Comparison of ENCODE assay signal across 9 cellular contexts in genomic region chr17:61235821-61236197, GRCh38.
DNase-seq lines count a peak whose midpoint lies in the region; ATAC-seq and TF ChIP-seq lines count a peak whose summit lies in the region.
"Had no signal": no experiment of that assay in that cellular context is flagged by ENCODE, and none has a peak within 500 bp of the region (broad histone marks: within the 10 kb centered on the region; RNA-seq: fewer than 3 reads in every experiment).

No MANE protein-coding gene starts in this region.

- H3K9me3 ChIP-seq in mammary epithelial cell (replicated peaks; ENCODE audit: insufficient read depth, low read length), result no peaks in the 10 kb centered on the region

- no peaks in the 10 kb centered on the region for H3K27me3 ChIP-seq in mammary epithelial cell (ENCODE audit: insufficient read depth, low read length)

- H3K4me1 Mint-ChIP-seq in effector memory CD8-positive, alpha-beta T cell (ENCODE audit: low read depth in 2 of 2), result peaks cover 3 to 5% of the 10 kb centered on the region in 2 donors

- no peaks in the 10 kb centered on the region for H3K4me1 ChIP-seq in mammary epithelial cell (ENCODE audit: insufficient read depth, low read length)

- TF ChIP-seq CTCF in mammary epithelial cell (conservative IDR thresholded peaks at IDR 0.05 in 1 of 2, IDR thresholded peaks at IDR 0.05 in 1 of 2; ENCODE audit: extremely low read depth in 1 of 2, insufficient read depth in 1 of 2, low read depth in 1 of 2, low read length in 2 of 2), result no peak

- no peak overlapping the region for H3K4me3 Mint-ChIP-seq in effector memory CD8-positive, alpha-beta T cell
- H3K4me3 Mint-ChIP-seq: T-cell had no signal

- dilution Hi-C loops in mammary epithelial cell (cut with HindIII; ENCODE audit: low sequenced_read_pairs), result no loop called here

- no peaks in the 10 kb centered on the region for H3K79me2 ChIP-seq in mammary epithelial cell (ENCODE audit: insufficient read depth, low read length)

- no peak overlapping the region for H3K27ac Mint-ChIP-seq in effector memory CD8-positive, alpha-beta T cell
- H3K27ac Mint-ChIP-seq: T-cell had no signal

- BruUV-seq in mammary epithelial cell (replicated peaks; lab: Mats Ljungman, UMichigan), result no TSS peak

- in situ Hi-C loops in mammary epithelial cell (cut with MboI; ENCODE audit: low sequenced_read_pairs in 2 of 2), result no loop called here

- WGBS in mammary epithelial cell (ENCODE audit: low coverage, missing lambda C conversion rate), result 3% methylated on average over 5 of the region's 5 CpGs

- no peak overlapping the region for H2AFZ ChIP-seq in mammary epithelial cell (ENCODE audit: low read depth, low read length)

- no peak for ATAC-seq in effector memory CD8-positive, alpha-beta T cell (replicated peaks)
- ATAC-seq in GM18858 (IDR thresholded peaks at IDR 0.05; ENCODE audit: unreplicated experiment), result no peak
- ATAC-seq: T-cell had no signal

- no peaks in the 10 kb centered on the region for H3K36me3 ChIP-seq in mammary epithelial cell (ENCODE audit: insufficient read depth, low read length)

- no peak overlapping the region for H3K9ac ChIP-seq in mammary epithelial cell (ENCODE audit: insufficient read depth, low read length)

- no peaks in the 10 kb centered on the region for H4K20me1 ChIP-seq in mammary epithelial cell (ENCODE audit: insufficient read depth, low read length)

- intact Hi-C loops in mammary epithelial cell (cut with micrococcal nuclease), result no loop called here

- H3K4me2 ChIP-seq in mammary epithelial cell (ENCODE audit: insufficient read depth, low read depth, low read length), result no peak overlapping the region

- DNase-seq in NCI-H82 (lab: John Stamatoyannopoulos, UW) (peak; percentile 24), NCI-H82 treated with DMSO at 0.1 percent for 48 hours (lab: John Stamatoyannopoulos, UW; ENCODE audit: unreplicated experiment) (no peak), mammary epithelial cell (peak; percentile 38), left kidney (ENCODE audit: low read depth, low spot score) (peak; percentile 66), superior temporal gyrus (ENCODE audit: extremely low spot score) (peak; percentile 71), NCI-H345 (lab: John Stamatoyannopoulos, UW) (no peak)
- DNase-seq in effector memory CD8-positive, alpha-beta T cell, result no peak
- DNase-seq: T-cell had no signal

- CTCF ChIA-PET in mammary epithelial cell (lab: Charles Lee; ENCODE audit: low non-redundant PET), result no interaction called here

- no peak overlapping the region for H3K4me3 ChIP-seq in mammary epithelial cell (replicated peaks in 1 of 3; ENCODE audit: insufficient read depth in 1 of 3, low read depth in 2 of 3, low read length in 3 of 3)

- no peaks in the 10 kb centered on the region for H3K36me3 Mint-ChIP-seq in effector memory CD8-positive, alpha-beta T cell (ENCODE audit: insufficient read depth)

- H3K27me3 Mint-ChIP-seq in effector memory CD8-positive, alpha-beta T cell, result no peaks in the 10 kb centered on the region
- H3K27me3 Mint-ChIP-seq: T-cell had no signal

- H3K27ac ChIP-seq in mammary epithelial cell (ENCODE audit: insufficient read depth, low read depth, low read length), result no peak overlapping the region

- H3K9me3 Mint-ChIP-seq in effector memory CD8-positive, alpha-beta T cell, result no peaks in the 10 kb centered on the region
- H3K9me3 Mint-ChIP-seq: T-cell had no signal

Comparison
In these comparisons a context has a peak if more than half of its experiments do, and no peak if none do; other contexts are left out.
1. DNase-seq: peak in NCI-H82 (single experiment), mammary epithelial cell (single experiment), left kidney (single experiment) and superior temporal gyrus (single experiment); none in NCI-H82 treated with DMSO at 0.1 percent for 48 hours (single experiment), effector memory CD8-positive, alpha-beta T cell (0 of 3) and NCI-H345 (single experiment).